8 cellular contexts compared by ENCODE assay signal in genomic region chr10:78756604-78757442, GRCh38.
DNase-seq lines count a peak whose midpoint lies in the region; TF ChIP-seq lines count a peak whose summit lies in the region.

No MANE protein-coding gene starts in this region.

- no peaks in the 10 kb centered on the region for H3K9me2 ChIP-seq in neural cell (ENCODE audit: insufficient read depth, low read length)

- H3K9ac ChIP-seq in neural cell (ENCODE audit: low read length), result peak overlapping the region; percentile 18

- no peak overlapping the region for H3K27ac Mint-ChIP-seq in activated CD4-positive, alpha-beta T cell treated with anti-CD3 and anti-CD28 coated beads, Interleukin-2, amount 10 ng/mL, durations not matched to agents 7 days and 5 days

- H3K9me3 ChIP-seq in neural cell (ENCODE audit: low read length), result no peaks in the 10 kb centered on the region
- H3K9me3 ChIP-seq in uterus, result no peaks in the 10 kb centered on the region

- TF ChIP-seq RAD21 in neural cell (conservative IDR thresholded peaks at IDR 0.05), result no peak

- DNase-seq in activated CD4-positive, alpha-beta T cell treated with anti-CD3 and anti-CD28 coated beads for 24 hours (ENCODE audit: low read depth in 2 of 2), result peak; percentile 7 to 19
- no peak for DNase-seq in activated CD4-positive, alpha-beta T cell treated with anti-CD3 and anti-CD28 coated beads, Interleukin-2, amount 10 ng/mL, durations not matched to agents 7 days and 5 days
- DNase-seq in T1000 (lab: John Stamatoyannopoulos, UW) (peak; percentile 73), fibroblast of pulmonary artery (ENCODE audit: low read depth) (peak; percentile 99), uterus (peak; percentile 76 to 91)
- no peak for DNase-seq in activated effector memory CD4-positive, alpha-beta T cell treated with anti-CD3 and anti-CD28 coated beads, Interleukin-2, amount 50 U/mL, for 16 hours
- DNase-seq in activated CD8-positive, alpha-beta memory T cell treated with anti-CD3 and anti-CD28 coated beads, Interleukin-2, amount 50 U/mL, for 48 hours, result no peak

- H3K27me3 Mint-ChIP-seq in activated CD4-positive, alpha-beta T cell treated with anti-CD3 and anti-CD28 coated beads, Interleukin-2, amount 10 ng/mL, durations not matched to agents 7 days and 5 days, result peaks cover 15% of the 10 kb centered on the region

- no peaks in the 10 kb centered on the region for H3F3A ChIP-seq in neural cell (ENCODE audit: insufficient read depth, low read length, poor library complexity, severe bottlenecking)

- CTCF ChIA-PET in activated CD4-positive, alpha-beta T cell treated with anti-CD3 and anti-CD28 coated beads, Interleukin-2, amount 10 ng/mL, durations not matched to agents 7 days and 5 days (lab: Charles Lee), result no interaction called here

- no peaks in the 10 kb centered on the region for H4K20me1 ChIP-seq in neural cell (ENCODE audit: insufficient read depth)

- no peaks in the 10 kb centered on the region for H3K36me3 Mint-ChIP-seq in activated CD4-positive, alpha-beta T cell treated with anti-CD3 and anti-CD28 coated beads, Interleukin-2, amount 10 ng/mL, durations not matched to agents 7 days and 5 days (ENCODE audit: low read depth)

- H3K4me2 ChIP-seq in neural cell (ENCODE audit: low read length), result no peak overlapping the region

- no peak overlapping the region for H3K4me3 ChIP-seq in fibroblast of pulmonary artery (replicated peaks; ENCODE audit: low read depth, low read length)
- no peak overlapping the region for H3K4me3 ChIP-seq in neural cell (ENCODE audit: low read length)
- no peak overlapping the region for H3K4me3 ChIP-seq in uterus

- intact Hi-C loops in uterus (cut with DNase I; ENCODE audit: low total_unique reads), result no loop called here

- H3K27me3 ChIP-seq in neural cell (ENCODE audit: insufficient read depth, low read depth, low read length) (no peaks in the 10 kb centered on the region), uterus (no peaks in the 10 kb centered on the region)

- TF ChIP-seq CTCF in fibroblast of pulmonary artery (IDR thresholded peaks at IDR 0.05; ENCODE audit: low read length, missing control alignments) (no peak), neural cell (IDR thresholded peaks at IDR 0.05; ENCODE audit: poor library complexity, severe bottlenecking) (no peak), uterus (IDR thresholded peaks at IDR 0.05) (no peak)

- H3K4me1 Mint-ChIP-seq in activated CD4-positive, alpha-beta T cell treated with anti-CD3 and anti-CD28 coated beads, Interleukin-2, amount 10 ng/mL, durations not matched to agents 7 days and 5 days, result peaks cover 4% of the 10 kb centered on the region

- no peak for TF ChIP-seq EP300 in neural cell (conservative IDR thresholded peaks at IDR 0.05; ENCODE audit: poor library complexity, severe bottlenecking)

- H3K27ac ChIP-seq in neural cell (ENCODE audit: low read length) (peak overlapping the region; percentile 26), uterus (peak overlapping the region; percentile 65 to 82)

- no peak overlapping the region for H2AFZ ChIP-seq in neural cell (ENCODE audit: low read depth, low read length)

- POLR2A ChIA-PET in activated CD4-positive, alpha-beta T cell treated with anti-CD3 and anti-CD28 coated beads, Interleukin-2, amount 10 ng/mL, durations not matched to agents 7 days and 5 days (lab: Charles Lee), result no interaction called here

- no peaks in the 10 kb centered on the region for H3K9me3 Mint-ChIP-seq in activated CD4-positive, alpha-beta T cell treated with anti-CD3 and anti-CD28 coated beads, Interleukin-2, amount 10 ng/mL, durations not matched to agents 7 days and 5 days

- H3K36me3 ChIP-seq in neural cell (ENCODE audit: insufficient read depth, low read length) (no peaks in the 10 kb centered on the region), uterus (no peaks in the 10 kb centered on the region)

- no peak overlapping the region for H3K4me3 Mint-ChIP-seq in activated CD4-positive, alpha-beta T cell treated with anti-CD3 and anti-CD28 coated beads, Interleukin-2, amount 10 ng/mL, durations not matched to agents 7 days and 5 days

- no peaks in the 10 kb centered on the region for H3K79me2 ChIP-seq in neural cell (replicated peaks; ENCODE audit: insufficient read depth, low read length)

- no peak for TF ChIP-seq POLR2A in uterus (IDR thresholded peaks at IDR 0.05)

- peaks cover 0 to 8% of the 10 kb centered on the region in 2 donors for H3K4me1 ChIP-seq in uterus

TF ChIP-seq in neural cell, 6 proteins besides CTCF, POLR2A, EP300 and RAD21:
- no peak for TF ChIP-seq REST (IDR thresholded peaks at IDR 0.05; ENCODE audit: borderline replicate concordance)
- TF ChIP-seq POLR2AphosphoS5 (IDR thresholded peaks at IDR 0.05), result no peak
- no peak for TF ChIP-seq TAF1 (IDR thresholded peaks at IDR 0.05; ENCODE audit: low read depth)
- no peak for TF ChIP-seq EZH2 (IDR thresholded peaks at IDR 0.05; ENCODE audit: borderline replicate concordance, insufficient read depth, low read length, poor library complexity, severe bottlenecking)
- no peak for TF ChIP-seq MXI1 (conservative IDR thresholded peaks at IDR 0.05; ENCODE audit: poor library complexity, severe bottlenecking)
- no peak for TF ChIP-seq SMC3 (conservative IDR thresholded peaks at IDR 0.05; ENCODE audit: poor library complexity)

Comparison
In these comparisons a context has a peak if more than half of its experiments do, and no peak if none do; other contexts are left out.
1. DNase-seq: peak in activated CD4-positive, alpha-beta T cell treated with anti-CD3 and anti-CD28 coated beads for 24 hours (2 of 2), T1000 (single experiment), fibroblast of pulmonary artery (single experiment) and uterus (2 of 2); none in activated CD4-positive, alpha-beta T cell treated with anti-CD3 and anti-CD28 coated beads, Interleukin-2, amount 10 ng/mL, durations not matched to agents 7 days and 5 days (single experiment), activated effector memory CD4-positive, alpha-beta T cell treated with anti-CD3 and anti-CD28 coated beads, Interleukin-2, amount 50 U/mL, for 16 hours (single experiment) and activated CD8-positive, alpha-beta memory T cell treated with anti-CD3 and anti-CD28 coated beads, Interleukin-2, amount 50 U/mL, for 48 hours (single experiment).